11 cellular contexts compared by ENCODE assay signal in the genomic region with DNA sequence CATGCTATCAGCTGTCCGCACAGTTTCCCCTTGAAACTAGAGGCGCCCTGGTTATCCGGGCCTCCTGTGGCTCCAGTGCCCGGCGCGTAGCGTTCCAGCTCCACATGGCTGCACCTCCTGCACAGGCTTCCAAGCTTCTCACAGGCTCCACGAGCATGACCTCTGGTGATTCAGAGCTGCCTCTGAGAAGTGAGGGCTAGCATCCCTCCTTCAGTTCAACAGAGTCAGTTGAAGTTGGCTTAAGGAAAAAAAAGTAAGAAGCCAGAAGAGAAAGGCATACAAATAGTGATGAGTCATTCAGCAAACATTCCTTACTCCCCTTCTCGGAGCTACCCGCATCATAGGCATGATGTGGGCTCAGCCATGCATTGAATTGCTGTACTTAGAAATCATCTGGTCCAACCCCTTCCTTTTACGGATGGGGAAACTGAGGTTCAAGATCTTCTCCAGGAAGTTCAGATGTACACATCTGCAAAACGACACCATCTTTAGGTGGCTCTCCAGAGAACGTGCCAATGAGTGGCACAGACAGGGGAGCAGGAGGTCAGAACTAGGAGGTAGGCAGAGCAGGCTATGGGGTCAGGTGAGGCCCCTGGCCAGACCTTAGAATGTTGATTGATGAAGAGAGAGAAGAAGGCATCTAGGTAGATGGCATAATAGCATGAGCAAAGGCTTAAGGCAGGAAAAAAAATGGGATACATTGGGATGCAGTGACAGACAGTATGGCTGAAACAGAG.
DNase-seq lines count a peak whose midpoint lies in the region; ATAC-seq, FAIRE-seq and TF ChIP-seq lines count a peak whose summit lies in the region.
"Had no signal": no experiment of that assay in that cellular context is flagged by ENCODE, and none has a peak within 500 bp of the region (broad histone marks: within the 10 kb centered on the region; RNA-seq: fewer than 3 reads in every experiment).

No MANE protein-coding gene starts in this region.

- H3K27me3 Mint-ChIP-seq in astrocyte (ENCODE audit: low read depth, unreplicated experiment), result peaks cover 19% of the 10 kb centered on the region

- H3K4me1 Mint-ChIP-seq in astrocyte (ENCODE audit: low read depth, unreplicated experiment), result peaks cover 18% of the 10 kb centered on the region

- CTCF ChIA-PET in HEK293 (lab: Yijun Ruan, JAX), result interaction anchor here (0.6 to 1.1 kb wide), 3 partner anchors 122 to 472 kb away, joined by 4 to 5 read pairs (median 4); no protein-coding TSS in a partner anchor

- H3K36me3 Mint-ChIP-seq in astrocyte (ENCODE audit: low read depth, unreplicated experiment), result no peaks in the 10 kb centered on the region

- POLR2A ChIA-PET in HEK293 (lab: Yijun Ruan, JAX), result no interaction called here

- no peaks in the 10 kb centered on the region for H3K36me3 ChIP-seq in HEK293 (ENCODE audit: control insufficient read depth in 2 of 2, insufficient read depth in 1 of 2, low read length in 2 of 2)
- H3K36me3 ChIP-seq in astrocyte (ENCODE audit: insufficient read depth, low read length), result no peaks in the 10 kb centered on the region
- H3K36me3 ChIP-seq: thoracic aorta had no signal

- H3K27ac ChIP-seq in HEK293 (ENCODE audit: extremely low read depth, low read depth, low read length) (no peak overlapping the region), astrocyte (ENCODE audit: low read depth, low read length) (peak overlapping the region; percentile 29)
- H3K27ac ChIP-seq: thoracic aorta had no signal

- no peaks in the 10 kb centered on the region for H3K79me2 ChIP-seq in astrocyte (ENCODE audit: insufficient read depth, low read length)

- no peak overlapping the region for H3K9ac ChIP-seq in astrocyte (ENCODE audit: low read length)

- H3K27ac Mint-ChIP-seq in astrocyte (ENCODE audit: unreplicated experiment), result peak overlapping the region; percentile 65

- H3K27me3 ChIP-seq in astrocyte (ENCODE audit: insufficient read depth, low read length), result no peaks in the 10 kb centered on the region

- no peak overlapping the region for H3K4me3 Mint-ChIP-seq in astrocyte (ENCODE audit: unreplicated experiment)

- H3K9me3 ChIP-seq in HEK293 (ENCODE audit: control insufficient read depth, insufficient read depth, low read depth, low read length) (no peaks in the 10 kb centered on the region), astrocyte (ENCODE audit: insufficient read depth, low read depth, low read length) (no peaks in the 10 kb centered on the region)
- H3K9me3 ChIP-seq: thoracic aorta had no signal

- H3K4me3 ChIP-seq in HEK293 (ENCODE audit: low read depth, low read length) (no peak overlapping the region), astrocyte (ENCODE audit: insufficient read depth, low read depth, low read length) (no peak overlapping the region)
- H3K4me3 ChIP-seq: thoracic aorta had no signal

- no peaks in the 10 kb centered on the region for H3K4me1 ChIP-seq in HEK293 (ENCODE audit: control insufficient read depth, insufficient read depth, low read length)
- peaks cover 14% of the 10 kb centered on the region for H3K4me1 ChIP-seq in astrocyte (ENCODE audit: insufficient read depth, low read length)

- H4K20me1 ChIP-seq in astrocyte (ENCODE audit: insufficient read depth, low read length), result no peaks in the 10 kb centered on the region

- FAIRE-seq in astrocyte (lab: Jason Lieb, UNC), result peak; percentile 97

- H3K9me3 Mint-ChIP-seq in astrocyte (ENCODE audit: unreplicated experiment), result no peaks in the 10 kb centered on the region

- TF ChIP-seq CTCF in HEK293 (tag by site-specific recombination; IDR thresholded peaks at IDR 0.05), result no peak
- TF ChIP-seq CTCF in astrocyte (IDR thresholded peaks at IDR 0.05; ENCODE audit: insufficient read depth, low read depth, low read length), result no peak

- ATAC-seq in GM18520 (IDR thresholded peaks at IDR 0.05; ENCODE audit: unreplicated experiment) (no peak), HG02884 (IDR thresholded peaks at IDR 0.05; ENCODE audit: unreplicated experiment) (no peak)

- DNase-seq in A172 (ENCODE audit: low spot score) (peak; percentile 83), astrocyte (ENCODE audit: low read depth) (peak; percentile 95), iPS-NIHi7 (ENCODE audit: extremely low spot score) (peak; percentile 66), NCI-H146 treated with DMSO at 0.1 percent for 48 hours (lab: John Stamatoyannopoulos, UW; ENCODE audit: unreplicated experiment) (no peak)
- no peak for DNase-seq in activated CD8-positive, alpha-beta memory T cell treated with anti-CD3 and anti-CD28 coated beads, Interleukin-2, amount 50 U/mL, for 48 hours
- DNase-seq: activated CD8-positive, alpha-beta memory T cell treated with anti-CD3 and anti-CD28 coated beads for 24 hours; RPMI8226 had no signal

- peak overlapping the region; percentile 44 for H3K4me2 ChIP-seq in astrocyte (ENCODE audit: low read length)

- no peak overlapping the region for H2AFZ ChIP-seq in astrocyte (ENCODE audit: low read depth, low read length)

TF ChIP-seq in HEK293, 187 proteins besides CTCF, POLR2A, EP300 and RAD21:
- TF ChIP-seq ZNF362 (tag by site-specific recombination; IDR thresholded peaks at IDR 0.05) (peak; percentile 77), ZNF629 (tag by site-specific recombination; IDR thresholded peaks at IDR 0.05) (0 out of 2 replicates have a peak, but pooled peaks have one; percentile 25), ZNF791 (tag by site-specific recombination; IDR thresholded peaks at IDR 0.05) (no peak), PRDM1 (tag by site-specific recombination; IDR thresholded peaks at IDR 0.05) (peak; percentile 31; the same call in 1 of the 2 replicates), ZNF837 (tag by site-specific recombination; IDR thresholded peaks at IDR 0.05) (no peak), ZNF561 (tag by site-specific recombination; IDR thresholded peaks at IDR 0.05; ENCODE audit: borderline replicate concordance) (no peak), ZNF24 (tag by site-specific recombination; IDR thresholded peaks at IDR 0.05) (no peak), ZNF600 (tag by site-specific recombination; IDR thresholded peaks at IDR 0.05) (0 out of 2 replicates have a peak, but pooled peaks have one; percentile 40), ZNF660 (tag by site-specific recombination; IDR thresholded peaks at IDR 0.05) (no peak), WT1 (tag by site-specific recombination; IDR thresholded peaks at IDR 0.05) (0 out of 2 replicates have a peak, but pooled peaks have one; percentile 28), ZBTB11 (tag by site-specific recombination; conservative IDR thresholded peaks at IDR 0.05; ENCODE audit: low read depth) (no peak), GFI1B (tag by site-specific recombination; IDR thresholded peaks at IDR 0.05) (no peak), ZFP3 (tag by site-specific recombination; IDR thresholded peaks at IDR 0.05; ENCODE audit: low read depth) (no peak)

Comparison
In these comparisons a context has a peak if more than half of its experiments do, and no peak if none do; other contexts are left out.
1. DNase-seq: peak in A172 (single experiment), astrocyte (single experiment) and iPS-NIHi7 (single experiment); none in NCI-H146 treated with DMSO at 0.1 percent for 48 hours (single experiment) and activated CD8-positive, alpha-beta memory T cell treated with anti-CD3 and anti-CD28 coated beads, Interleukin-2, amount 50 U/mL, for 48 hours (single experiment).